In the genomic region with DNA sequence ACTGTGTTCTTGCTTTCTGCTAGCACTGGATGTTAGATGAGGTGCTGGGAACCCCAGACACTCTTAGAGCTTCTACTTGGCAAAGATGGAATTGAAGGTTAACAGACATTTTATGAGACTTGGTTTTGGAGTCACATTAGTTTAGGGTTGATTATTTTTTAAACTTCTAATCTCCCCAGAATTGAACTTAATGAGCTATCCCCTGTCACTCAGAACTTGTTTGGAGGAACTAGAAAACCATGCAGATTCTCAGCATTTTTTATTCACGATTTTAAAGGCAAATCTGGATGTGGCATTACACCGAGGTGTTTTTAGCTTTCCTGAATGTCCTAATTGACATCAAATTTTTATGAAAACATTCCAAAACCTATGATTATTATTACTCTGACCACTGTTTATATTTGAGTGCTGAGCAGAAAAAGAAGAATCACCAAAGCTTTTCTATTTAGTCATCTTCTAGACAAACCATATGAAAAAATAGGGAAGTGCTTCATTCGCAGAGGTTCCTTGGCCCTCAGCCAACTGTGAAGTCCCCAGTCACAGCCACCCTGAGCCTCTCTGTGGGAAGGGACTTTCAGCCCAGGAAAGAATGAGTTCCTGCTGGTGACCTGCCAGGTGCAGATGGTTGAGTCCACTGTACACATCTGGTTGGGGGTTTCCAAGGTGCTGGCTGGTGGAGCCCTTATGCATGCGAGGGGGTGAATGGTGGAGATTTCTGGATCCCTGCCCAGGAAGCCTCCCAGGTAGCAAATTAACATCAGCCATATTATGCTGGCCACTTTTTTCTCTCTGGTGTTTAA, we compare ENCODE assay signal across 1 cellular context.
TF ChIP-seq lines count a peak whose summit lies in the region.

No MANE protein-coding gene starts in this region.

TF ChIP-seq in GM12878, 131 proteins besides CTCF, POLR2A, EP300 and RAD21 (continued from another document and continues in another):
- TF ChIP-seq, protein P1, sequence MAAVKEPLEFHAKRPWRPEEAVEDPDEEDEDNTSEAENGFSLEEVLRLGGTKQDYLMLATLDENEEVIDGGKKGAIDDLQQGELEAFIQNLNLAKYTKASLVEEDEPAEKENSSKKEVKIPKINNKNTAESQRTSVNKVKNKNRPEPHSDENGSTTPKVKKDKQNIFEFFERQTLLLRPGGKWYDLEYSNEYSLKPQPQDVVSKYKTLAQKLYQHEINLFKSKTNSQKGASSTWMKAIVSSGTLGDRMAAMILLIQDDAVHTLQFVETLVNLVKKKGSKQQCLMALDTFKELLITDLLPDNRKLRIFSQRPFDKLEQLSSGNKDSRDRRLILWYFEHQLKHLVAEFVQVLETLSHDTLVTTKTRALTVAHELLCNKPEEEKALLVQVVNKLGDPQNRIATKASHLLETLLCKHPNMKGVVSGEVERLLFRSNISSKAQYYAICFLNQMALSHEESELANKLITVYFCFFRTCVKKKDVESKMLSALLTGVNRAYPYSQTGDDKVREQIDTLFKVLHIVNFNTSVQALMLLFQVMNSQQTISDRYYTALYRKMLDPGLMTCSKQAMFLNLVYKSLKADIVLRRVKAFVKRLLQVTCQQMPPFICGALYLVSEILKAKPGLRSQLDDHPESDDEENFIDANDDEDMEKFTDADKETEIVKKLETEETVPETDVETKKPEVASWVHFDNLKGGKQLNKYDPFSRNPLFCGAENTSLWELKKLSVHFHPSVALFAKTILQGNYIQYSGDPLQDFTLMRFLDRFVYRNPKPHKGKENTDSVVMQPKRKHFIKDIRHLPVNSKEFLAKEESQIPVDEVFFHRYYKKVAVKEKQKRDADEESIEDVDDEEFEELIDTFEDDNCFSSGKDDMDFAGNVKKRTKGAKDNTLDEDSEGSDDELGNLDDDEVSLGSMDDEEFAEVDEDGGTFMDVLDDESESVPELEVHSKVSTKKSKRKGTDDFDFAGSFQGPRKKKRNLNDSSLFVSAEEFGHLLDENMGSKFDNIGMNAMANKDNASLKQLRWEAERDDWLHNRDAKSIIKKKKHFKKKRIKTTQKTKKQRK (IDR thresholded peaks at IDR 0.05; ENCODE audit: low read depth, low read length) = no peak
- TF ChIP-seq IRF4 (IDR thresholded peaks at IDR 0.05; ENCODE audit: low read depth, low read length) = peak; percentile 84
- TF ChIP-seq SREBF2 (IDR thresholded peaks at IDR 0.05; ENCODE audit: low read length) = no peak
- TF ChIP-seq RAD51 (IDR thresholded peaks at IDR 0.05) = no peak; the same call in 1 of the 2 replicates
- TF ChIP-seq SUPT20H (IDR thresholded peaks at IDR 0.05; ENCODE audit: borderline replicate concordance, control insufficient read depth, low read depth, low read length) = no peak
- TF ChIP-seq CBX5 (IDR thresholded peaks at IDR 0.05; ENCODE audit: low read depth) = peak; percentile 80; the same call in 1 of the 2 replicates
- no peak for TF ChIP-seq TCF7 (IDR thresholded peaks at IDR 0.05; ENCODE audit: borderline replicate concordance)
- no peak for TF ChIP-seq HDGF (IDR thresholded peaks at IDR 0.05)
- TF ChIP-seq ETV6 (conservative IDR thresholded peaks at IDR 0.05 in 1 of 2, IDR thresholded peaks at IDR 0.05 in 1 of 2; ENCODE audit: borderline replicate concordance in 1 of 2, low read depth in 1 of 2) = peak in 1 of 2 experiments; percentile 59; a peak in 1 of 4 replicates
- TF ChIP-seq RELA (IDR thresholded peaks at IDR 0.05; ENCODE audit: borderline replicate concordance, partially characterized antibody) = peak; percentile 99
- TF ChIP-seq ZSCAN29 (IDR thresholded peaks at IDR 0.05) = no peak
- TF ChIP-seq, protein P2, sequence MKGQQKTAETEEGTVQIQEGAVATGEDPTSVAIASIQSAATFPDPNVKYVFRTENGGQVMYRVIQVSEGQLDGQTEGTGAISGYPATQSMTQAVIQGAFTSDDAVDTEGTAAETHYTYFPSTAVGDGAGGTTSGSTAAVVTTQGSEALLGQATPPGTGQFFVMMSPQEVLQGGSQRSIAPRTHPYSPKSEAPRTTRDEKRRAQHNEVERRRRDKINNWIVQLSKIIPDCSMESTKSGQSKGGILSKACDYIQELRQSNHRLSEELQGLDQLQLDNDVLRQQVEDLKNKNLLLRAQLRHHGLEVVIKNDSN (IDR thresholded peaks at IDR 0.05; ENCODE audit: borderline replicate concordance, extremely low read length, insufficient read depth, low read depth, low read length) = no peak
- TF ChIP-seq TBL1XR1 (IDR thresholded peaks at IDR 0.05; ENCODE audit: low read depth, low read length) = no peak
- TF ChIP-seq, protein P3, sequence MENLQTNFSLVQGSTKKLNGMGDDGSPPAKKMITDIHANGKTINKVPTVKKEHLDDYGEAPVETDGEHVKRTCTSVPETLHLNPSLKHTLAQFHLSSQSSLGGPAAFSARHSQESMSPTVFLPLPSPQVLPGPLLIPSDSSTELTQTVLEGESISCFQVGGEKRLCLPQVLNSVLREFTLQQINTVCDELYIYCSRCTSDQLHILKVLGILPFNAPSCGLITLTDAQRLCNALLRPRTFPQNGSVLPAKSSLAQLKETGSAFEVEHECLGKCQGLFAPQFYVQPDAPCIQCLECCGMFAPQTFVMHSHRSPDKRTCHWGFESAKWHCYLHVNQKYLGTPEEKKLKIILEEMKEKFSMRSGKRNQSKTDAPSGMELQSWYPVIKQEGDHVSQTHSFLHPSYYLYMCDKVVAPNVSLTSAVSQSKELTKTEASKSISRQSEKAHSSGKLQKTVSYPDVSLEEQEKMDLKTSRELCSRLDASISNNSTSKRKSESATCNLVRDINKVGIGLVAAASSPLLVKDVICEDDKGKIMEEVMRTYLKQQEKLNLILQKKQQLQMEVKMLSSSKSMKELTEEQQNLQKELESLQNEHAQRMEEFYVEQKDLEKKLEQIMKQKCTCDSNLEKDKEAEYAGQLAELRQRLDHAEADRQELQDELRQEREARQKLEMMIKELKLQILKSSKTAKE (IDR thresholded peaks at IDR 0.05; ENCODE audit: low read depth, poor library complexity, severe bottlenecking) = peak; percentile 96
- 0 out of 2 replicates have a peak, but pooled peaks have one; percentile 60 for TF ChIP-seq CBFB (IDR thresholded peaks at IDR 0.05; ENCODE audit: low read depth)
- no peak for TF ChIP-seq STAT1 (conservative IDR thresholded peaks at IDR 0.05)
- 0 out of 3 replicates have a peak, but pooled peaks of 1 of the 2 experiments have one; percentile 25 for TF ChIP-seq EGR1 (IDR thresholded peaks at IDR 0.05; ENCODE audit: borderline replicate concordance in 1 of 2, low read depth in 2 of 2, low read length in 2 of 2)
- peak; percentile 56 for TF ChIP-seq SP1 (IDR thresholded peaks at IDR 0.05; ENCODE audit: low read depth, low read length)
- TF ChIP-seq, protein P4, sequence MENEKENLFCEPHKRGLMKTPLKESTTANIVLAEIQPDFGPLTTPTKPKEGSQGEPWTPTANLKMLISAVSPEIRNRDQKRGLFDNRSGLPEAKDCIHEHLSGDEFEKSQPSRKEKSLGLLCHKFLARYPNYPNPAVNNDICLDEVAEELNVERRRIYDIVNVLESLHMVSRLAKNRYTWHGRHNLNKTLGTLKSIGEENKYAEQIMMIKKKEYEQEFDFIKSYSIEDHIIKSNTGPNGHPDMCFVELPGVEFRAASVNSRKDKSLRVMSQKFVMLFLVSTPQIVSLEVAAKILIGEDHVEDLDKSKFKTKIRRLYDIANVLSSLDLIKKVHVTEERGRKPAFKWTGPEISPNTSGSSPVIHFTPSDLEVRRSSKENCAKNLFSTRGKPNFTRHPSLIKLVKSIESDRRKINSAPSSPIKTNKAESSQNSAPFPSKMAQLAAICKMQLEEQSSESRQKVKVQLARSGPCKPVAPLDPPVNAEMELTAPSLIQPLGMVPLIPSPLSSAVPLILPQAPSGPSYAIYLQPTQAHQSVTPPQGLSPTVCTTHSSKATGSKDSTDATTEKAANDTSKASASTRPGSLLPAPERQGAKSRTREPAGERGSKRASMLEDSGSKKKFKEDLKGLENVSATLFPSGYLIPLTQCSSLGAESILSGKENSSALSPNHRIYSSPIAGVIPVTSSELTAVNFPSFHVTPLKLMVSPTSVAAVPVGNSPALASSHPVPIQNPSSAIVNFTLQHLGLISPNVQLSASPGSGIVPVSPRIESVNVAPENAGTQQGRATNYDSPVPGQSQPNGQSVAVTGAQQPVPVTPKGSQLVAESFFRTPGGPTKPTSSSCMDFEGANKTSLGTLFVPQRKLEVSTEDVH (IDR thresholded peaks at IDR 0.05; ENCODE audit: low read depth, partially characterized antibody) = no peak
- TF ChIP-seq FOXK2 (IDR thresholded peaks at IDR 0.05) = no peak; the same call in 1 of the 2 replicates
- TF ChIP-seq ZNF24 (IDR thresholded peaks at IDR 0.05) = peak; percentile 40; the same call in 1 of the 2 replicates
- peak; percentile 28; the same call in 1 of the 2 replicates for TF ChIP-seq SMC3 (IDR thresholded peaks at IDR 0.05; ENCODE audit: borderline replicate concordance, low read length)
- peak; percentile 97 for TF ChIP-seq EED (IDR thresholded peaks at IDR 0.05; ENCODE audit: low read depth)
- TF ChIP-seq, protein P5, sequence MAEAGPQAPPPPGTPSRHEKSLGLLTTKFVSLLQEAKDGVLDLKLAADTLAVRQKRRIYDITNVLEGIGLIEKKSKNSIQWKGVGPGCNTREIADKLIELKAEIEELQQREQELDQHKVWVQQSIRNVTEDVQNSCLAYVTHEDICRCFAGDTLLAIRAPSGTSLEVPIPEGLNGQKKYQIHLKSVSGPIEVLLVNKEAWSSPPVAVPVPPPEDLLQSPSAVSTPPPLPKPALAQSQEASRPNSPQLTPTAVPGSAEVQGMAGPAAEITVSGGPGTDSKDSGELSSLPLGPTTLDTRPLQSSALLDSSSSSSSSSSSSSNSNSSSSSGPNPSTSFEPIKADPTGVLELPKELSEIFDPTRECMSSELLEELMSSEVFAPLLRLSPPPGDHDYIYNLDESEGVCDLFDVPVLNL (IDR thresholded peaks at IDR 0.05; ENCODE audit: low read depth, low read length) = no peak
- TF ChIP-seq HCFC1 (IDR thresholded peaks at IDR 0.05; ENCODE audit: low read length) = no peak
- TF ChIP-seq, protein P6, sequence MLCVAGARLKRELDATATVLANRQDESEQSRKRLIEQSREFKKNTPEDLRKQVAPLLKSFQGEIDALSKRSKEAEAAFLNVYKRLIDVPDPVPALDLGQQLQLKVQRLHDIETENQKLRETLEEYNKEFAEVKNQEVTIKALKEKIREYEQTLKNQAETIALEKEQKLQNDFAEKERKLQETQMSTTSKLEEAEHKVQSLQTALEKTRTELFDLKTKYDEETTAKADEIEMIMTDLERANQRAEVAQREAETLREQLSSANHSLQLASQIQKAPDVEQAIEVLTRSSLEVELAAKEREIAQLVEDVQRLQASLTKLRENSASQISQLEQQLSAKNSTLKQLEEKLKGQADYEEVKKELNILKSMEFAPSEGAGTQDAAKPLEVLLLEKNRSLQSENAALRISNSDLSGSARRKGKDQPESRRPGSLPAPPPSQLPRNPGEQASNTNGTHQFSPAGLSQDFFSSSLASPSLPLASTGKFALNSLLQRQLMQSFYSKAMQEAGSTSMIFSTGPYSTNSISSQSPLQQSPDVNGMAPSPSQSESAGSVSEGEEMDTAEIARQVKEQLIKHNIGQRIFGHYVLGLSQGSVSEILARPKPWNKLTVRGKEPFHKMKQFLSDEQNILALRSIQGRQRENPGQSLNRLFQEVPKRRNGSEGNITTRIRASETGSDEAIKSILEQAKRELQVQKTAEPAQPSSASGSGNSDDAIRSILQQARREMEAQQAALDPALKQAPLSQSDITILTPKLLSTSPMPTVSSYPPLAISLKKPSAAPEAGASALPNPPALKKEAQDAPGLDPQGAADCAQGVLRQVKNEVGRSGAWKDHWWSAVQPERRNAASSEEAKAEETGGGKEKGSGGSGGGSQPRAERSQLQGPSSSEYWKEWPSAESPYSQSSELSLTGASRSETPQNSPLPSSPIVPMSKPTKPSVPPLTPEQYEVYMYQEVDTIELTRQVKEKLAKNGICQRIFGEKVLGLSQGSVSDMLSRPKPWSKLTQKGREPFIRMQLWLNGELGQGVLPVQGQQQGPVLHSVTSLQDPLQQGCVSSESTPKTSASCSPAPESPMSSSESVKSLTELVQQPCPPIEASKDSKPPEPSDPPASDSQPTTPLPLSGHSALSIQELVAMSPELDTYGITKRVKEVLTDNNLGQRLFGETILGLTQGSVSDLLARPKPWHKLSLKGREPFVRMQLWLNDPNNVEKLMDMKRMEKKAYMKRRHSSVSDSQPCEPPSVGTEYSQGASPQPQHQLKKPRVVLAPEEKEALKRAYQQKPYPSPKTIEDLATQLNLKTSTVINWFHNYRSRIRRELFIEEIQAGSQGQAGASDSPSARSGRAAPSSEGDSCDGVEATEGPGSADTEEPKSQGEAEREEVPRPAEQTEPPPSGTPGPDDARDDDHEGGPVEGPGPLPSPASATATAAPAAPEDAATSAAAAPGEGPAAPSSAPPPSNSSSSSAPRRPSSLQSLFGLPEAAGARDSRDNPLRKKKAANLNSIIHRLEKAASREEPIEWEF (IDR thresholded peaks at IDR 0.05; ENCODE audit: insufficient replicate concordance, low read depth, low read length) = peak; percentile 45
- TF ChIP-seq CEBPB (IDR thresholded peaks at IDR 0.05; ENCODE audit: borderline replicate concordance in 1 of 2, low read depth in 2 of 2, low read length in 2 of 2) = peak in 1 of 2 experiments; percentile 68; a peak in 1 of 4 replicates
- TF ChIP-seq, protein P7, sequence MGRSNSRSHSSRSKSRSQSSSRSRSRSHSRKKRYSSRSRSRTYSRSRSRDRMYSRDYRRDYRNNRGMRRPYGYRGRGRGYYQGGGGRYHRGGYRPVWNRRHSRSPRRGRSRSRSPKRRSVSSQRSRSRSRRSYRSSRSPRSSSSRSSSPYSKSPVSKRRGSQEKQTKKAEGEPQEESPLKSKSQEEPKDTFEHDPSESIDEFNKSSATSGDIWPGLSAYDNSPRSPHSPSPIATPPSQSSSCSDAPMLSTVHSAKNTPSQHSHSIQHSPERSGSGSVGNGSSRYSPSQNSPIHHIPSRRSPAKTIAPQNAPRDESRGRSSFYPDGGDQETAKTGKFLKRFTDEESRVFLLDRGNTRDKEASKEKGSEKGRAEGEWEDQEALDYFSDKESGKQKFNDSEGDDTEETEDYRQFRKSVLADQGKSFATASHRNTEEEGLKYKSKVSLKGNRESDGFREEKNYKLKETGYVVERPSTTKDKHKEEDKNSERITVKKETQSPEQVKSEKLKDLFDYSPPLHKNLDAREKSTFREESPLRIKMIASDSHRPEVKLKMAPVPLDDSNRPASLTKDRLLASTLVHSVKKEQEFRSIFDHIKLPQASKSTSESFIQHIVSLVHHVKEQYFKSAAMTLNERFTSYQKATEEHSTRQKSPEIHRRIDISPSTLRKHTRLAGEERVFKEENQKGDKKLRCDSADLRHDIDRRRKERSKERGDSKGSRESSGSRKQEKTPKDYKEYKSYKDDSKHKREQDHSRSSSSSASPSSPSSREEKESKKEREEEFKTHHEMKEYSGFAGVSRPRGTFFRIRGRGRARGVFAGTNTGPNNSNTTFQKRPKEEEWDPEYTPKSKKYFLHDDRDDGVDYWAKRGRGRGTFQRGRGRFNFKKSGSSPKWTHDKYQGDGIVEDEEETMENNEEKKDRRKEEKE (IDR thresholded peaks at IDR 0.05) = peak; percentile 68; the same call in 1 of the 2 replicates
